In genomic region chr10:128568979-128569378, GRCh38 we compare ENCODE assay signal across 22 cellular contexts.
DNase-seq lines count a peak whose midpoint lies in the region; TF ChIP-seq lines count a peak whose summit lies in the region.
"Had no signal": no experiment of that assay in that cellular context is flagged by ENCODE, and none has a peak within 500 bp of the region (broad histone marks: within the 10 kb centered on the region; RNA-seq: fewer than 3 reads in every experiment).

No MANE protein-coding gene starts in this region.

- no peaks in the 10 kb centered on the region for H3K9me3 Mint-ChIP-seq in endodermal cell
- no peaks in the 10 kb centered on the region for H3K9me3 Mint-ChIP-seq in activated CD4-positive, alpha-beta memory T cell treated with anti-CD3 and anti-CD28 coated beads, Interleukin-2, amount 10 ng/mL, durations not matched to agents 7 days and 5 days

- no peak overlapping the region for H3K27ac Mint-ChIP-seq in endodermal cell
- no peak overlapping the region for H3K27ac Mint-ChIP-seq in activated CD4-positive, alpha-beta memory T cell treated with anti-CD3 and anti-CD28 coated beads, Interleukin-2, amount 10 ng/mL, durations not matched to agents 7 days and 5 days
- H3K27ac Mint-ChIP-seq: B cell, CD14-positive monocyte had no signal

- WGBS in endodermal cell (ENCODE audit: insufficient coverage in 1 of 2, insufficient read length in 1 of 2), 2 experiments, result 85 to 87% methylated on average over 11 of the region's 11 CpGs

- H3K4me1 Mint-ChIP-seq in endodermal cell, result peaks cover 5% of the 10 kb centered on the region
- H3K4me1 Mint-ChIP-seq in activated CD4-positive, alpha-beta memory T cell treated with anti-CD3 and anti-CD28 coated beads, Interleukin-2, amount 10 ng/mL, durations not matched to agents 7 days and 5 days, result no peaks in the 10 kb centered on the region
- H3K4me1 Mint-ChIP-seq: B cell, CD14-positive monocyte had no signal

- peaks cover 12% of the 10 kb centered on the region for H3K4me1 ChIP-seq in left ventricle myocardium inferior
- H3K4me1 ChIP-seq in endodermal cell (ENCODE audit: control insufficient read depth, insufficient read depth, low read length), result peaks cover 3% of the 10 kb centered on the region
- H3K4me1 ChIP-seq: A549 had no signal

- TF ChIP-seq CTCF in left ventricle myocardium inferior (IDR thresholded peaks at IDR 0.05; ENCODE audit: borderline replicate concordance) (no peak), endodermal cell (conservative IDR thresholded peaks at IDR 0.05) (no peak)

- H3K4me3 ChIP-seq in left ventricle myocardium inferior (no peak overlapping the region), endodermal cell (ENCODE audit: low read length) (no peak overlapping the region)
- H3K4me3 ChIP-seq: A549 had no signal

- H3K36me3 ChIP-seq in left ventricle myocardium inferior (no peaks in the 10 kb centered on the region), endodermal cell (ENCODE audit: control insufficient read depth, insufficient read depth, low read length) (no peaks in the 10 kb centered on the region)

- peaks cover 2% of the 10 kb centered on the region for H3K27me3 Mint-ChIP-seq in endodermal cell (ENCODE audit: insufficient read depth)
- H3K27me3 Mint-ChIP-seq in activated CD4-positive, alpha-beta memory T cell treated with anti-CD3 and anti-CD28 coated beads, Interleukin-2, amount 10 ng/mL, durations not matched to agents 7 days and 5 days, result no peaks in the 10 kb centered on the region
- H3K27me3 Mint-ChIP-seq: B cell had no signal

- no peak overlapping the region for H3K27ac ChIP-seq in left ventricle myocardium inferior (replicated peaks)
- H3K27ac ChIP-seq in endodermal cell (ENCODE audit: low read depth, low read length), result peak overlapping the region; percentile 68
- H3K27ac ChIP-seq: A549 had no signal

- H3K36me3 Mint-ChIP-seq in endodermal cell (ENCODE audit: low read depth), result no peaks in the 10 kb centered on the region
- H3K36me3 Mint-ChIP-seq in activated CD4-positive, alpha-beta memory T cell treated with anti-CD3 and anti-CD28 coated beads, Interleukin-2, amount 10 ng/mL, durations not matched to agents 7 days and 5 days (ENCODE audit: low read depth), result no peaks in the 10 kb centered on the region
- H3K36me3 Mint-ChIP-seq: CD14-positive monocyte had no signal

- H3K4me3 Mint-ChIP-seq in endodermal cell, result no peak overlapping the region
- H3K4me3 Mint-ChIP-seq in activated CD4-positive, alpha-beta memory T cell treated with anti-CD3 and anti-CD28 coated beads, Interleukin-2, amount 10 ng/mL, durations not matched to agents 7 days and 5 days, result no peak overlapping the region
- H3K4me3 Mint-ChIP-seq: B cell, CD14-positive monocyte had no signal

- POLR2A ChIA-PET in activated CD4-positive, alpha-beta memory T cell treated with anti-CD3 and anti-CD28 coated beads, Interleukin-2, amount 10 ng/mL, durations not matched to agents 7 days and 5 days (lab: Charles Lee), result no interaction called here

- H3K27me3 ChIP-seq in left ventricle myocardium inferior (ENCODE audit: low read depth) (peaks cover 62% of the 10 kb centered on the region), endodermal cell (ENCODE audit: control insufficient read depth, insufficient read depth, low read length, poor library complexity, severe bottlenecking) (no peaks in the 10 kb centered on the region)

- H3K9ac ChIP-seq in endodermal cell (ENCODE audit: extremely low read depth, low read length, poor library complexity, severe bottlenecking), result no peak overlapping the region

- DNase-seq in cardiac septum (ENCODE audit: low spot score), result peak; percentile 56
- DNase-seq in left ventricle myocardium inferior, result no peak
- peak; percentile 79 for DNase-seq in NCI-H2171 (lab: John Stamatoyannopoulos, UW)
- no peak for DNase-seq in endodermal cell
- peak; percentile 87 for DNase-seq in retina
- DNase-seq in iPS-NIHi7 (ENCODE audit: extremely low spot score), result no peak
- no peak for DNase-seq in activated CD4-positive, alpha-beta memory T cell treated with anti-CD3 and anti-CD28 coated beads, Interleukin-2, amount 10 ng/mL, durations not matched to agents 7 days and 5 days
- no peak for DNase-seq in NK-92 treated with Interleukin-12 subunit alpha and Interleukin-12 subunit beta, amount 100 ng/mL, for 24 hours (lab: John Stamatoyannopoulos, UW)
- DNase-seq: EL, GOT3, Karpas-422, MV-4-11, NCI-H1105 treated with DMSO at 0.1 percent for 48 hours, NCI-H2081 treated with DMSO at 0.1 percent for 48 hours, NCI-H446 treated with DMSO at 0.1 percent for 48 hours, NCI-H774, PC-3, Right ventricle myocardium superior, SW 1271 had no signal

- H3K9me3 ChIP-seq in left ventricle myocardium inferior (replicated peaks) (no peaks in the 10 kb centered on the region), endodermal cell (ENCODE audit: control insufficient read depth, low read length) (no peaks in the 10 kb centered on the region)
- H3K9me3 ChIP-seq: A549 had no signal

- CTCF ChIA-PET in activated CD4-positive, alpha-beta memory T cell treated with anti-CD3 and anti-CD28 coated beads, Interleukin-2, amount 10 ng/mL, durations not matched to agents 7 days and 5 days (lab: Charles Lee), result no interaction called here

- intact Hi-C loops in cardiac septum (cut with DNase I) (no loop called here), left ventricle myocardium inferior (cut with micrococcal nuclease) (no loop called here)

Comparison
In these comparisons a context has a peak if more than half of its experiments do, and no peak if none do; other contexts are left out.
1. DNase-seq: peak in cardiac septum (single experiment), NCI-H2171 (single experiment) and retina (single experiment); none in left ventricle myocardium inferior (single experiment), endodermal cell (single experiment), iPS-NIHi7 (single experiment), activated CD4-positive, alpha-beta memory T cell treated with anti-CD3 and anti-CD28 coated beads, Interleukin-2, amount 10 ng/mL, durations not matched to agents 7 days and 5 days (single experiment) and NK-92 treated with Interleukin-12 subunit alpha and Interleukin-12 subunit beta, amount 100 ng/mL, for 24 hours (single experiment).